Comparison of ENCODE assay signal across 25 cellular contexts in the genomic region with DNA sequence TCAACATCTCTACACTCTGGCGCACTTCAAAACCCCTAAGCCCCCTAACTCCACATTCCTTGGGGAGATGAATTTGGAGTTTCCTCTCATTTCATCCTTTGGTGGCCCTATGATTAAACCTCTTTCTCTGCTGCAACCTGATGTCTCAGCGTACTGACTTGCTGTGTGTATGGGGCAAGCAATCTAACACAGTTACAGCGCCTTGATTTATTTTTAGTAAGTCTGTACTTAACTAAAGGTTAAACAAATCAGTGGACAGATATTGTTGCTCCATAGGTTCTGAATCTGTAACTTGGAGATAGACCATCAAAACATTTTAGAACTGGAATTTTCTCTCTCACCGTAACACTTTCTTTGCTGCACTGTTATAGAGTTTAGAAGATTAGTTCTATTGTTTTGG.
DNase-seq lines count a peak whose midpoint lies in the region; ATAC-seq, FAIRE-seq and TF ChIP-seq lines count a peak whose summit lies in the region.
"Had no signal": no experiment of that assay in that cellular context is flagged by ENCODE, and none has a peak within 500 bp of the region (broad histone marks: within the 10 kb centered on the region; RNA-seq: fewer than 3 reads in every experiment).

No MANE protein-coding gene starts in this region.

- H3K4me3 ChIP-seq in left ventricle myocardium inferior (peak overlapping the region; percentile 22), right atrium auricular region (no peak overlapping the region), H1 (ENCODE audit: extremely low read depth in 1 of 4, insufficient read depth in 2 of 4, low read depth in 3 of 4, low read length in 4 of 4) (no peak overlapping the region), gastroesophageal sphincter (no peak overlapping the region)
- H3K4me3 ChIP-seq: A549; BLaER1 treated with 17β-estradiol and CSF1 and Interleukin-3, amounts not matched to agents 10 nM and 100 nM; GM12878 had no signal

- no peak overlapping the region for H3K56ac ChIP-seq in H1 (replicated peaks; ENCODE audit: insufficient read length, low read depth, low read length)

- H3K27ac ChIP-seq in left ventricle myocardium inferior (replicated peaks) (no peak overlapping the region), right atrium auricular region (no peak overlapping the region), H1 (ENCODE audit: low read depth, low read length) (no peak overlapping the region), gastroesophageal sphincter (no peak overlapping the region)
- H3K27ac ChIP-seq: 22Rv1; A549; BLaER1 treated with 17β-estradiol and CSF1 and Interleukin-3, amounts not matched to agents 10 nM and 100 nM; C4-2B had no signal

- H4K91ac ChIP-seq in H1 (replicated peaks; ENCODE audit: insufficient read length, low read length), result no peak overlapping the region

- H3K4ac ChIP-seq in H1 (replicated peaks; ENCODE audit: insufficient read length, low read depth, low read length), result no peak overlapping the region

- WGBS in H1 (ENCODE audit: extremely low coverage in 1 of 2, insufficient coverage in 1 of 2, insufficient read length in 1 of 2, insufficient replicate concordance in 2 of 2, low coverage in 1 of 2, low lambda C conversion rate in 2 of 2, missing lambda C conversion rate in 1 of 2), 2 experiments, result 62% methylated on average over 4 of the region's 4 CpGs; no CpG with 5 or more reads in 1 of the 2 experiments
- WGBS in gastroesophageal sphincter (ENCODE audit: low coverage in 1 of 2), 2 donors, result 56 to 61% methylated on average over 4 of the region's 4 CpGs

- no peak overlapping the region for H3K23ac ChIP-seq in H1 (ENCODE audit: insufficient read length)

- no peaks in the 10 kb centered on the region for H4K20me1 ChIP-seq in H1 (replicated peaks in 1 of 2; ENCODE audit: control insufficient read depth in 1 of 2, insufficient read depth in 2 of 2, low read length in 2 of 2)
- H4K20me1 ChIP-seq: BLaER1 treated with 17β-estradiol and CSF1 and Interleukin-3, amounts not matched to agents 10 nM and 100 nM had no signal

- no peak overlapping the region for H2BK5ac ChIP-seq in H1 (ENCODE audit: low read depth, low read length)

- peak; percentile 64 for ATAC-seq in Right ventricle myocardium inferior
- ATAC-seq in gastroesophageal sphincter, result no peak
- ATAC-seq: A549; CD8-positive, alpha-beta T cell; GM12878 had no signal

- H2BK120ac ChIP-seq in H1 (replicated peaks; ENCODE audit: low read depth, low read length), result no peak overlapping the region

- TF ChIP-seq EP300 in H1 (IDR thresholded peaks at IDR 0.05; ENCODE audit: borderline replicate concordance in 1 of 2, low read depth in 2 of 2, low read length in 2 of 2) (no peak), gastroesophageal sphincter (IDR thresholded peaks at IDR 0.05) (no peak)

- peak overlapping the region; percentile 25; the same call in 1 of the 2 replicates for H2AFZ ChIP-seq in H1 (ENCODE audit: low read length)

- no peak overlapping the region for H4K5ac ChIP-seq in H1 (ENCODE audit: insufficient read length, low read depth, low read length)

- H3K36me3 ChIP-seq in left ventricle myocardium inferior, result no peaks in the 10 kb centered on the region
- H3K36me3 ChIP-seq in right atrium auricular region, result no peaks in the 10 kb centered on the region
- no peaks in the 10 kb centered on the region for H3K36me3 ChIP-seq in H1 (ENCODE audit: control insufficient read depth in 2 of 4, insufficient read depth in 4 of 4, low read length in 3 of 4)
- H3K36me3 ChIP-seq in gastroesophageal sphincter, result no peaks in the 10 kb centered on the region
- H3K36me3 ChIP-seq: BLaER1 treated with 17β-estradiol and CSF1 and Interleukin-3, amounts not matched to agents 10 nM and 100 nM had no signal

- DNase-seq in Right ventricle myocardium inferior (ENCODE audit: missing footprints) (no peak), cardiac septum (ENCODE audit: low spot score) (no peak), left ventricle myocardium inferior (no peak), right atrium auricular region (ENCODE audit: low spot score) (no peak), H1 (ENCODE audit: low read depth in 1 of 2, low spot score in 2 of 2) (no peak), NCI-H1417 treated with DMSO at 0.1 percent for 48 hours (lab: John Stamatoyannopoulos, UW) (no peak)
- DNase-seq: AML-193; CD4-positive, alpha-beta T cell; CD8-positive, alpha-beta T cell; COR-L47; DMS 273 treated with DMSO at 0.1 percent for 48 hours; DMS153; DMS53; DMS79; DND-41; EL; GDM1 had no signal

- H3K18ac ChIP-seq in H1 (ENCODE audit: extremely low read depth, low read length), result no peak overlapping the region

- FAIRE-seq in H1 (lab: Jason Lieb, UNC), result no peak
- FAIRE-seq: A549, GM12878, GM12892, GM18507 had no signal

- no peaks in the 10 kb centered on the region for H3K9me3 ChIP-seq in left ventricle myocardium inferior (replicated peaks)
- H3K9me3 ChIP-seq in right atrium auricular region, result no peaks in the 10 kb centered on the region
- H3K9me3 ChIP-seq in H1 (ENCODE audit: insufficient read depth in 2 of 2, low read depth in 1 of 2, low read length in 1 of 2), result no peaks in the 10 kb centered on the region
- H3K9me3 ChIP-seq in gastroesophageal sphincter, result no peaks in the 10 kb centered on the region
- H3K9me3 ChIP-seq: A549 had no signal

- no peak overlapping the region for H2BK20ac ChIP-seq in H1 (ENCODE audit: low read length)

- intact Hi-C loops in Right ventricle myocardium inferior (cut with DNase I) (no loop called here), cardiac septum (cut with DNase I) (no loop called here), left ventricle myocardium inferior (cut with micrococcal nuclease) (no loop called here)

- H3K4me2 ChIP-seq in H1 (ENCODE audit: insufficient read depth in 1 of 2, low read depth in 2 of 2, low read length in 2 of 2), result no peak overlapping the region
- H3K4me2 ChIP-seq: A549; BLaER1 treated with 17β-estradiol and CSF1 and Interleukin-3, amounts not matched to agents 10 nM and 100 nM had no signal

- no peaks in the 10 kb centered on the region for H3K79me2 ChIP-seq in H1 (ENCODE audit: control insufficient read depth in 1 of 2, insufficient read depth in 2 of 2, low read length in 2 of 2)

- no peaks in the 10 kb centered on the region for H3K79me1 ChIP-seq in H1 (ENCODE audit: low read depth, low read length)

- POLR2A ChIA-PET in H1 (lab: Charles Lee; ENCODE audit: partially characterized antibody), result no interaction called here

- peaks cover 11% of the 10 kb centered on the region for H3K4me1 ChIP-seq in left ventricle myocardium inferior
- no peaks in the 10 kb centered on the region for H3K4me1 ChIP-seq in right atrium auricular region
- no peaks in the 10 kb centered on the region for H3K4me1 ChIP-seq in H1 (replicated peaks in 1 of 4; ENCODE audit: control insufficient read depth in 3 of 4, insufficient read depth in 4 of 4, low read length in 3 of 4)
- H3K4me1 ChIP-seq in gastroesophageal sphincter, result no peaks in the 10 kb centered on the region
- H3K4me1 ChIP-seq: A549 had no signal

- TF ChIP-seq RAD21 in H1 (IDR thresholded peaks at IDR 0.05 in 1 of 2, conservative IDR thresholded peaks at IDR 0.05 in 1 of 2; ENCODE audit: low read depth in 2 of 2, low read length in 2 of 2), result no peak

- H3K27me3 ChIP-seq in left ventricle myocardium inferior (ENCODE audit: low read depth) (no peaks in the 10 kb centered on the region), right atrium auricular region (no peaks in the 10 kb centered on the region), H1 (replicated peaks in 1 of 4; ENCODE audit: control insufficient read depth in 3 of 4, extremely low read depth in 1 of 4, insufficient read depth in 3 of 4, low read length in 3 of 4) (no peaks in the 10 kb centered on the region), gastroesophageal sphincter (no peaks in the 10 kb centered on the region)
- H3K27me3 ChIP-seq: BLaER1 treated with 17β-estradiol and CSF1 and Interleukin-3, amounts not matched to agents 10 nM and 100 nM had no signal

- H3K23me2 ChIP-seq in H1 (ENCODE audit: low read depth, low read length), result no peaks in the 10 kb centered on the region

- no peak overlapping the region for H3K14ac ChIP-seq in H1 (ENCODE audit: insufficient read length)

- no peak overlapping the region for H2BK15ac ChIP-seq in H1 (ENCODE audit: low read length)

- no peak overlapping the region for H2BK12ac ChIP-seq in H1 (ENCODE audit: low read depth, low read length)

- TF ChIP-seq POLR2A in H1 (IDR thresholded peaks at IDR 0.05; ENCODE audit: control extremely low read depth in 1 of 2, low read depth in 2 of 2, low read length in 2 of 2), result no peak
- TF ChIP-seq POLR2A in gastroesophageal sphincter (IDR thresholded peaks at IDR 0.05), result no peak

- H4K8ac ChIP-seq in H1 (ENCODE audit: extremely low read depth, insufficient read depth, low read length), result no peak overlapping the region

- H3K9ac ChIP-seq in H1 (replicated peaks in 1 of 4; ENCODE audit: extremely low read depth in 1 of 4, low read depth in 3 of 4, low read length in 3 of 4), result no peak overlapping the region
- H3K9ac ChIP-seq: BLaER1 treated with 17β-estradiol and CSF1 and Interleukin-3, amounts not matched to agents 10 nM and 100 nM had no signal

- H2AK5ac ChIP-seq in H1 (ENCODE audit: low read depth, low read length), result no peak overlapping the region

- TF ChIP-seq CTCF in left ventricle myocardium inferior (IDR thresholded peaks at IDR 0.05; ENCODE audit: borderline replicate concordance), result no peak
- no peak for TF ChIP-seq CTCF in right atrium auricular region (IDR thresholded peaks at IDR 0.05)
- no peak for TF ChIP-seq CTCF in H1 (IDR thresholded peaks at IDR 0.05; ENCODE audit: control extremely low read depth in 1 of 3, insufficient read depth in 1 of 3, low read depth in 1 of 3, low read length in 3 of 3)
- TF ChIP-seq CTCF in gastroesophageal sphincter (IDR thresholded peaks at IDR 0.05), result no peak

- CTCF ChIA-PET in H1 (lab: Charles Lee; ENCODE audit: partially characterized antibody), result no interaction called here

TF ChIP-seq in H1, 55 proteins besides CTCF, POLR2A, EP300 and RAD21 (continues in another document):
- no peak for TF ChIP-seq CBX5 (IDR thresholded peaks at IDR 0.05; ENCODE audit: low read depth, low read length)
- TF ChIP-seq ZNF274 (IDR thresholded peaks at IDR 0.05; ENCODE audit: borderline replicate concordance, extremely low read depth, low read length), result no peak
- no peak for TF ChIP-seq ATF2 (IDR thresholded peaks at IDR 0.05; ENCODE audit: low read length)
- TF ChIP-seq RFX5 (IDR thresholded peaks at IDR 0.05; ENCODE audit: borderline replicate concordance, low read depth, low read length), result no peak
- TF ChIP-seq EZH2 (IDR thresholded peaks at IDR 0.05; ENCODE audit: low read depth, low read length, severe bottlenecking), result no peak
